27 cellular contexts compared by ENCODE assay signal in genomic region chr19:21126078-21126477, GRCh38.
"Had no signal": no experiment of that assay in that cellular context is flagged by ENCODE, and none has a peak within 500 bp of the region (broad histone marks: within the 10 kb centered on the region; RNA-seq: fewer than 3 reads in every experiment).

No MANE protein-coding gene starts in this region.

- H3K27ac ChIP-seq: VCaP had no signal

- H3K36me3 ChIP-seq: adrenal gland had no signal

- H3K4me3 ChIP-seq: adrenal gland had no signal

- DNase-seq: activated B cell treated with CpG ODN at 0.5 μM for 24 hours; activated CD4-positive, alpha-beta memory T cell treated with anti-CD3 and anti-CD28 coated beads for 36 hours; activated CD4-positive, alpha-beta T cell treated with anti-CD3 and anti-CD28 coated beads for 4 hours; activated CD4-positive, alpha-beta T cell treated with anti-CD3 and anti-CD28 coated beads, Interleukin-2, amount 50 U/mL, for 1 hour; activated CD4-positive, alpha-beta T cell treated with anti-CD3 and anti-CD28 coated beads, Interleukin-2, amount 50 U/mL, for 4 hours; activated CD4-positive, CD25-positive, alpha-beta regulatory T cell treated with anti-CD3 and anti-CD28 coated beads, Interleukin-2, amount 50 U/mL, for 72 hours; activated CD8-positive, alpha-beta memory T cell treated with anti-CD3 and anti-CD28 coated beads, Interleukin-2, amount 50 U/mL, for 4 hours; activated CD8-positive, alpha-beta T cell treated with anti-CD3 and anti-CD28 coated beads for 36 hours; activated effector memory CD4-positive, alpha-beta T cell treated with anti-CD3 and anti-CD28 coated beads, Interleukin-2, amount 50 U/mL, for 16 hours; activated gamma-delta T cell treated with Interleukin-2 at 50 U/mL for 16 hours; activated naive CD4-positive, alpha-beta T cell; activated naive CD4-positive, alpha-beta T cell treated with anti-CD3 and anti-CD28 coated beads for 36 hours; activated naive CD4-positive, alpha-beta T cell treated with anti-CD3 and anti-CD28 coated beads, Interleukin-2, amount 50 U/mL, for 16 hours; activated naive CD8-positive, alpha-beta T cell treated with anti-CD3 and anti-CD28 coated beads for 36 hours; activated T-cell treated with anti-CD3 and anti-CD28 coated beads for 4 hours; activated T-cell treated with anti-CD3 and anti-CD28 coated beads, Interleukin-2, amount 50 U/mL, for 1 hour; activated T-cell treated with anti-CD3 and anti-CD28 coated beads, Interleukin-2, amount 50 U/mL, for 4 hours; activated T-cell treated with anti-CD3 and anti-CD28 coated beads, Interleukin-2, amount 50 U/mL, for 72 hours; adrenal gland; amniotic stem cell; aorta; central memory CD4-positive, alpha-beta T cell; T-helper 2 cell; T-helper 9 cell had no signal

- H3K9me3 ChIP-seq: adrenal gland had no signal

- H3K27me3 ChIP-seq: adrenal gland had no signal

- ATAC-seq: activated CD8-positive, alpha-beta T cell treated with anti-CD3 and anti-CD28 coated beads for 36 hours; activated naive CD4-positive, alpha-beta T cell treated with anti-CD3 and anti-CD28 coated beads, Interleukin-2, amount 50 U/mL, for 72 hours; activated T-cell treated with anti-CD3 and anti-CD28 coated beads, Interleukin-2, amount 50 U/mL, for 4 hours; activated T-cell treated with anti-CD3 and anti-CD28 coated beads, Interleukin-2, amount 50 U/mL, for 72 hours; activated T-helper 17 cell treated with anti-CD3 and anti-CD28 coated beads, Interleukin-2, amount 50 U/mL, for 72 hours had no signal
